Comparison of ENCODE assay signal across 9 cellular contexts in genomic region chr2:109047569-109047968, GRCh38. TPM values are rescaled to one million over a fixed set of nuclear protein-coding genes. Genes with fewer than 3 reads are reported as not detected.
"Had no signal": no experiment of that assay in that cellular context is flagged by ENCODE, and none has a peak within 500 bp of the region (broad histone marks: within the 10 kb centered on the region; RNA-seq: fewer than 3 reads in every experiment).

No MANE protein-coding gene starts in this region.

RNA-seq across cellular contexts. Expression of gene EDAR, which starts 58.5 kb away (rescaled TPM):
- total RNA-seq: natural killer cell treated with Interleukin-12 subunit alpha and Interleukin-12 subunit beta and Interleukin-15 and Interleukin-18, amount 100 ng/mL, for 72 hours; omental fat pad; pulmonary artery endothelial cell; right atrium auricular region; skeletal muscle tissue; subcutaneous adipose tissue; thoracic aorta had no signal
- polyA plus RNA-seq: heart right ventricle, smooth muscle cell had no signal
